Comparison of ENCODE assay signal across 10 cellular contexts in the genomic region with DNA sequence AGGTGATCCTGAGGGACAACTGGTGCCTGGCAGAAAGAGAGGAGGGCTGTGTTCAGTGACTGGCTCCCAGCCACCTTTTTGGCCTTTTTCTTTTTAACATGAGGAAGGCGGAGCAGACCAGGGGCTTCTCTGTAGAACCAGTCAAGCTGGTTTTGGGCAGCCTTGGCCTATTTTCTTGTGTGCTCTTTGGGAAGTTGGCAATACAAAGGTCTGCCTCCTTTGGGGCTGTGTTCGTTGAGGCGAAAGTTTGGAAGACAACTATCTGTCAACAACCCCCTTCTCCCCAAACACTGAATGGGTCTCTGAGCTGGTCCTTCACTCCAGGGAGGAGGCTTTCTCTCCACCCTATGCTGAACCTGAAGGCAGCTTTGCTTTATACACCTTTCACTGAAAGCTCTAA. TPM values are rescaled to one million over a fixed set of nuclear protein-coding genes. Genes with fewer than 3 reads are reported as not detected.
DNase-seq lines count a peak whose midpoint lies in the region; ATAC-seq and TF ChIP-seq lines count a peak whose summit lies in the region.
"Had no signal": no experiment of that assay in that cellular context is flagged by ENCODE, and none has a peak within 500 bp of the region (broad histone marks: within the 10 kb centered on the region; RNA-seq: fewer than 3 reads in every experiment).

No MANE protein-coding gene starts in this region.

- H3K27ac ChIP-seq in cardiac muscle cell (peak overlapping the region; percentile 23), sigmoid colon (peak overlapping the region in 1 of 4 donors; percentile 23)

- H3K4me1 Mint-ChIP-seq in chondrocyte (ENCODE audit: low read depth): peaks cover 33% of the 10 kb centered on the region
- peaks cover 70% of the 10 kb centered on the region for H3K4me1 Mint-ChIP-seq in mesothelial cell of epicardium

- TF ChIP-seq CTCF in cardiac muscle cell (IDR thresholded peaks at IDR 0.05; ENCODE audit: low read depth, low read length): no peak
- TF ChIP-seq CTCF in chondrocyte (IDR thresholded peaks at IDR 0.05): no peak
- no peak for TF ChIP-seq CTCF in mesothelial cell of epicardium (IDR thresholded peaks at IDR 0.05; ENCODE audit: unreplicated experiment)
- no peak for TF ChIP-seq CTCF in sigmoid colon (IDR thresholded peaks at IDR 0.05)

- H3K27ac Mint-ChIP-seq in chondrocyte (ENCODE audit: unreplicated experiment) (no peak overlapping the region), mesothelial cell of epicardium (peak overlapping the region; percentile 97)

- TF ChIP-seq POLR2A in sigmoid colon (IDR thresholded peaks at IDR 0.05): no peak

- TF ChIP-seq EP300 in sigmoid colon (IDR thresholded peaks at IDR 0.05): no peak

- H3K4me3 ChIP-seq in cardiac muscle cell (no peak overlapping the region), sigmoid colon (no peak overlapping the region)

- no peak overlapping the region for H3K4me3 Mint-ChIP-seq in chondrocyte (ENCODE audit: unreplicated experiment)
- H3K4me3 Mint-ChIP-seq in mesothelial cell of epicardium: peak overlapping the region; percentile 3
- H3K4me3 Mint-ChIP-seq: activated naive CD8-positive, alpha-beta T cell treated with anti-CD3 and anti-CD28 coated beads, Interleukin-2, amount 10 ng/mL, durations not matched to agents 7 days and 5 days had no signal

- H3K9me3 Mint-ChIP-seq in chondrocyte (ENCODE audit: low read depth) (no peaks in the 10 kb centered on the region), mesothelial cell of epicardium (no peaks in the 10 kb centered on the region)
- H3K9me3 Mint-ChIP-seq: activated naive CD8-positive, alpha-beta T cell treated with anti-CD3 and anti-CD28 coated beads, Interleukin-2, amount 10 ng/mL, durations not matched to agents 7 days and 5 days had no signal

- H3K36me3 ChIP-seq in cardiac muscle cell: no peaks in the 10 kb centered on the region
- H3K36me3 ChIP-seq in sigmoid colon: peaks cover 0 to 17% (median 4%) of the 10 kb centered on the region in 4 donors

- H3K4me1 ChIP-seq in cardiac muscle cell (ENCODE audit: low read depth): peaks cover 26% of the 10 kb centered on the region
- H3K4me1 ChIP-seq in sigmoid colon: peaks cover 0 to 63% (median 53%) of the 10 kb centered on the region in 4 donors

- H3K27me3 ChIP-seq in cardiac muscle cell: no peaks in the 10 kb centered on the region
- no peaks in the 10 kb centered on the region for H3K27me3 ChIP-seq in sigmoid colon

- no peaks in the 10 kb centered on the region for H3K9me3 ChIP-seq in cardiac muscle cell (ENCODE audit: low read depth)
- no peaks in the 10 kb centered on the region for H3K9me3 ChIP-seq in sigmoid colon

- no peaks in the 10 kb centered on the region for H3K27me3 Mint-ChIP-seq in chondrocyte (ENCODE audit: low read depth)
- H3K27me3 Mint-ChIP-seq in mesothelial cell of epicardium (ENCODE audit: low read depth): no peaks in the 10 kb centered on the region
- H3K27me3 Mint-ChIP-seq: activated naive CD8-positive, alpha-beta T cell treated with anti-CD3 and anti-CD28 coated beads, Interleukin-2, amount 10 ng/mL, durations not matched to agents 7 days and 5 days had no signal

- intact Hi-C loops in Right ventricle myocardium inferior (cut with DNase I): no loop called here
- intact Hi-C loops in sigmoid colon (cut with DNase I): no loop called here

- H3K36me3 Mint-ChIP-seq in chondrocyte (ENCODE audit: low read depth) (peaks cover 4% of the 10 kb centered on the region), mesothelial cell of epicardium (peaks cover 5% of the 10 kb centered on the region)

- WGBS in sigmoid colon, 2 donors: 20 to 66% methylated on average over 3 of the region's 3 CpGs

- DNase-seq in cardiac muscle cell (ENCODE audit: low read depth in 1 of 2, low spot score in 1 of 2) (no peak), Right ventricle myocardium inferior (ENCODE audit: missing footprints) (no peak), chondrocyte (ENCODE audit: low spot score) (peak; percentile 6), mesothelial cell of epicardium (ENCODE audit: low spot score in 2 of 2, unreplicated experiment in 2 of 2) (no peak), DMS 273 (lab: John Stamatoyannopoulos, UW; ENCODE audit: unreplicated experiment) (no peak), UCSD-AML1 (lab: John Stamatoyannopoulos, UW; ENCODE audit: unreplicated experiment) (no peak), sigmoid colon (no peak)
- DNase-seq: activated naive CD8-positive, alpha-beta T cell treated with anti-CD3 and anti-CD28 coated beads, Interleukin-2, amount 10 ng/mL, durations not matched to agents 7 days and 5 days; left cardiac atrium had no signal

- ATAC-seq in Right ventricle myocardium inferior (no peak), GM21367 (IDR thresholded peaks at IDR 0.05; ENCODE audit: unreplicated experiment) (no peak)
- ATAC-seq: left cardiac atrium had no signal

RNA-seq across cellular contexts. Expression of a gene that starts 8.5 kb away (rescaled TPM):
- total RNA-seq in cardiac muscle cell (31.0 and 31.4 TPM in 2 replicates), Right ventricle myocardium inferior (37.4 TPM), chondrocyte (25.3 to 30.7 TPM (median 26.2 TPM) in 3 replicates), mesothelial cell of epicardium (48.8 to 51.5 TPM (median 51.2 TPM) in 3 replicates), sigmoid colon (10 to 100 TPM; 14.3 to 24.6 (median 18.2) TPM)
- polyA plus RNA-seq in cardiac muscle cell (37.2 and 38.1 TPM in 2 replicates), sigmoid colon (10 to 100 TPM; 25.8 to 49.3 (median 44.2) TPM)

RNA-seq across cellular contexts. Expression of a gene that starts 34.1 kb away (rescaled TPM):
- total RNA-seq in cardiac muscle cell (44.5 and 45.2 TPM in 2 replicates), Right ventricle myocardium inferior (11.9 TPM), chondrocyte (25.4 to 36.0 TPM (median 32.2 TPM) in 3 replicates), mesothelial cell of epicardium (55.5 to 63.7 TPM (median 60.1 TPM) in 3 replicates), sigmoid colon (10 to 100 TPM; 12.2 to 15.2 (median 14.1) TPM)
- polyA plus RNA-seq in cardiac muscle cell (8.2 and 9.0 TPM in 2 replicates), sigmoid colon (10 to 100 TPM in 1 of 3 donors, 1 to 10 TPM in 2; 4.6 to 11.7 (median 4.8) TPM)
